In the genomic region with DNA sequence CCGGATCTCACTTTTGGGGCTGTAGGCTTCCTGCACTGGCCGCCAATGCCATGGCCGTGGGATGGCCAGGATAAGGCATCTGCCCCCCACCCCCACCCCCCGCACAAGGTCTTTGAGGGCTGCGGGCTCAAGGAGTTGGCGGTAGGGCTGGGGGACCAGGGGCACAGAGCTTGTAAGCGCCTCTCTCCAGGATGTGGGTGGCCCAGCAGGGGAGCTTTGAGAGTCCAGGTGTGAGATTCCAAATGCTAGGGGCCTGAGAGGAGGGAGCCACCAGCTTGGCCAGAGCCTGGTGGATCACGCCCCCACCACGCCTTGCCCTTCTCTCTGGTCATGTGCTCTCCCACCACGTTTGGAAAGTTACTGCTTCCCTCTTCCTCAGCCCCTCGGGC, we compare ENCODE assay signal across 15 cellular contexts. TPM values are rescaled to one million over a fixed set of nuclear protein-coding genes. Genes with fewer than 3 reads are reported as not detected.
DNase-seq lines count a peak whose midpoint lies in the region; ATAC-seq, FAIRE-seq and TF ChIP-seq lines count a peak whose summit lies in the region.
"Had no signal": no experiment of that assay in that cellular context is flagged by ENCODE, and none has a peak within 500 bp of the region (broad histone marks: within the 10 kb centered on the region; RNA-seq: fewer than 3 reads in every experiment).

No MANE protein-coding gene starts in this region.

- TF ChIP-seq RAD21 in liver (IDR thresholded peaks at IDR 0.05) (no peak), HepG2 (CRISPR knock-in tag; IDR thresholded peaks at IDR 0.05) (no peak)

- in situ Hi-C loops in HepG2 (cut with HindIII; ENCODE audit: extremely low pct_ligation_motif_present, low pct_unique_long_range_greater_than_20kb), result no loop called here

- peaks cover 61% of the 10 kb centered on the region for H3K4me1 Mint-ChIP-seq in osteocyte (ENCODE audit: unreplicated experiment)

- H2AFZ ChIP-seq in HepG2 (ENCODE audit: low read length), result no peak overlapping the region
- H2AFZ ChIP-seq: GM23338 had no signal

- H3K27ac Mint-ChIP-seq in osteocyte (ENCODE audit: unreplicated experiment), result peak overlapping the region; percentile 75
- H3K27ac Mint-ChIP-seq: activated CD4-positive, alpha-beta T cell treated with anti-CD3 and anti-CD28 coated beads, Interleukin-2, amount 10 ng/mL, durations not matched to agents 24 days and 14 days; GM23338 had no signal

- no peak for TF ChIP-seq POLR2A in HepG2 (IDR thresholded peaks at IDR 0.05; ENCODE audit: insufficient read depth in 1 of 2, low read depth in 2 of 2, low read length in 2 of 2)
- no peak for TF ChIP-seq POLR2A in esophagus muscularis mucosa (IDR thresholded peaks at IDR 0.05; ENCODE audit: low read depth)
- no peak for TF ChIP-seq POLR2A in vagina (IDR thresholded peaks at IDR 0.05)

- WGBS in liver, result 61% methylated on average over 11 of the region's 11 CpGs
- WGBS in HepG2 (ENCODE audit: low lambda C conversion rate), result 18% methylated on average over 9 of the region's 11 CpGs
- 53% methylated on average over 6 of the region's 11 CpGs for WGBS in esophagus muscularis mucosa

- H3K4me3 ChIP-seq in liver (ENCODE audit: low read depth in 1 of 3, low read length in 3 of 3), result no peak overlapping the region
- H3K4me3 ChIP-seq in HepG2 (replicated peaks in 1 of 3; ENCODE audit: insufficient read depth in 1 of 3, low read depth in 2 of 3, low read length in 3 of 3), result no peak overlapping the region
- no peak overlapping the region for H3K4me3 ChIP-seq in esophagus muscularis mucosa
- H3K4me3 ChIP-seq in vagina, result peak overlapping the region in 1 of 2 donors; percentile 40
- H3K4me3 ChIP-seq: GM23338 had no signal

- H3K27me3 ChIP-seq in liver (ENCODE audit: control insufficient read depth in 4 of 4, insufficient read depth in 4 of 4, low read length in 3 of 4), result no peaks in the 10 kb centered on the region
- peaks cover 11 to 71% of the 10 kb centered on the region in 2 experiments; a peak in 4 of 5 replicates for H3K27me3 ChIP-seq in HepG2 (ENCODE audit: control insufficient read depth in 1 of 2, insufficient read depth in 2 of 2, low read length in 2 of 2)
- no peaks in the 10 kb centered on the region for H3K27me3 ChIP-seq in esophagus muscularis mucosa
- no peaks in the 10 kb centered on the region for H3K27me3 ChIP-seq in vagina

- CTCF ChIA-PET in HepG2 (lab: Yijun Ruan, JAX; ENCODE audit: low intra/inter-chr PET ratio, low total read pairs), result no interaction called here

- no TSS peak for BruUV-seq in HepG2 (replicated peaks; lab: Mats Ljungman, UMichigan)

- TF ChIP-seq EP300 in HepG2 (IDR thresholded peaks at IDR 0.05; ENCODE audit: low read depth in 2 of 2, low read length in 2 of 2) (no peak), HepG2 (CRISPR knock-in tag; IDR thresholded peaks at IDR 0.05; ENCODE audit: borderline replicate concordance) (no peak), esophagus muscularis mucosa (IDR thresholded peaks at IDR 0.05) (no peak)

- DNase-seq in HepG2 (ENCODE audit: low spot score) (no peak), esophagus muscularis mucosa (ENCODE audit: extremely low spot score) (no peak), osteocyte (ENCODE audit: extremely low spot score, unreplicated experiment) (no peak), vagina (ENCODE audit: extremely low spot score in 2 of 2) (no peak), KG1 (lab: John Stamatoyannopoulos, UW) (no peak)
- DNase-seq: activated naive CD4-positive, alpha-beta T cell treated with anti-CD3 and anti-CD28 coated beads, Interleukin-2, amount 50 U/mL, for 16 hours; effector CD8-positive, alpha-beta T cell; GDM1; NCI-H446 had no signal

- H3K27ac ChIP-seq in liver (ENCODE audit: low read depth in 1 of 2, low read length in 2 of 2) (peak overlapping the region; percentile 91 to 93), HepG2 (ENCODE audit: extremely low read length, insufficient read depth, low read length) (no peak overlapping the region), esophagus muscularis mucosa (replicated peaks in 1 of 4) (peak overlapping the region; percentile 98 to 100 (median 100)), vagina (peak overlapping the region; percentile 98)
- H3K27ac ChIP-seq: KMS-11 had no signal

- no peaks in the 10 kb centered on the region for H3K9me3 Mint-ChIP-seq in osteocyte (ENCODE audit: unreplicated experiment)
- H3K9me3 Mint-ChIP-seq: activated CD4-positive, alpha-beta T cell treated with anti-CD3 and anti-CD28 coated beads, Interleukin-2, amount 10 ng/mL, durations not matched to agents 24 days and 14 days; GM23338 had no signal

- intact Hi-C loops in HepG2 (cut with micrococcal nuclease; ENCODE audit: unreplicated experiment), result no loop called here
- intact Hi-C loops in esophagus muscularis mucosa (cut with DNase I), result no loop called here
- intact Hi-C loops in vagina (cut with DNase I), result no loop called here

- TF ChIP-seq CTCF in liver (IDR thresholded peaks at IDR 0.05; ENCODE audit: low read depth, low read length, missing input control), result no peak
- no peak for TF ChIP-seq CTCF in HepG2 (CRISPR knock-in tag; IDR thresholded peaks at IDR 0.05)
- no peak for TF ChIP-seq CTCF in esophagus muscularis mucosa (IDR thresholded peaks at IDR 0.05)
- TF ChIP-seq CTCF in osteocyte (IDR thresholded peaks at IDR 0.05), result no peak
- TF ChIP-seq CTCF in vagina (IDR thresholded peaks at IDR 0.05), result no peak

- H3K4me1 ChIP-seq in liver (ENCODE audit: control insufficient read depth in 4 of 4, insufficient read depth in 4 of 4, low read length in 3 of 4), result peaks cover 56 to 79% (median 70%) of the 10 kb centered on the region in 4 donors
- H3K4me1 ChIP-seq in HepG2 (ENCODE audit: insufficient read depth, low read length), result no peaks in the 10 kb centered on the region
- H3K4me1 ChIP-seq in esophagus muscularis mucosa, result peaks cover 85 to 90% (median 87%) of the 10 kb centered on the region in 4 donors
- H3K4me1 ChIP-seq in vagina, result peaks cover 88% of the 10 kb centered on the region

- no peaks in the 10 kb centered on the region for H3K9me3 ChIP-seq in liver (ENCODE audit: control insufficient read depth in 4 of 4, low read length in 3 of 4)
- no peaks in the 10 kb centered on the region for H3K9me3 ChIP-seq in HepG2 (ENCODE audit: low read length)
- no peaks in the 10 kb centered on the region for H3K9me3 ChIP-seq in esophagus muscularis mucosa
- H3K9me3 ChIP-seq in vagina, result no peaks in the 10 kb centered on the region

- H3K4me3 Mint-ChIP-seq in osteocyte (ENCODE audit: unreplicated experiment), result no peak overlapping the region
- H3K4me3 Mint-ChIP-seq: activated CD4-positive, alpha-beta T cell treated with anti-CD3 and anti-CD28 coated beads, Interleukin-2, amount 10 ng/mL, durations not matched to agents 24 days and 14 days; GM23338 had no signal

- no peaks in the 10 kb centered on the region for H3K27me3 Mint-ChIP-seq in osteocyte (ENCODE audit: unreplicated experiment)
- H3K27me3 Mint-ChIP-seq: activated CD4-positive, alpha-beta T cell treated with anti-CD3 and anti-CD28 coated beads, Interleukin-2, amount 10 ng/mL, durations not matched to agents 24 days and 14 days had no signal

- H4K20me1 ChIP-seq in HepG2 (ENCODE audit: insufficient read depth, low read length), result no peaks in the 10 kb centered on the region

- H3K79me2 ChIP-seq in HepG2 (ENCODE audit: insufficient read depth, low read length), result no peaks in the 10 kb centered on the region

- peaks cover 0 to 3% (median 0%) of the 10 kb centered on the region in 4 donors for H3K36me3 ChIP-seq in liver (ENCODE audit: control insufficient read depth in 4 of 4, insufficient read depth in 3 of 4, low read depth in 1 of 4, low read length in 3 of 4)
- H3K36me3 ChIP-seq in HepG2 (replicated peaks in 1 of 2; ENCODE audit: control insufficient read depth in 1 of 2, insufficient read depth in 2 of 2, low read length in 2 of 2), result no peaks in the 10 kb centered on the region
- H3K36me3 ChIP-seq in esophagus muscularis mucosa, result peaks cover 0 to 13% (median 5%) of the 10 kb centered on the region in 4 donors
- peaks cover 0 to 7% of the 10 kb centered on the region in 2 donors for H3K36me3 ChIP-seq in vagina

- POLR2A ChIA-PET in HepG2 (lab: Yijun Ruan, JAX), result no interaction called here

- H3K4me2 ChIP-seq in HepG2 (ENCODE audit: low read depth, low read length), result no peak overlapping the region
- H3K4me2 ChIP-seq: GM23338, KMS-11 had no signal

- peak overlapping the region; percentile 17 to 44 for H3K9ac ChIP-seq in liver (ENCODE audit: low read depth in 1 of 2, low read length in 2 of 2)
- H3K9ac ChIP-seq in HepG2 (ENCODE audit: insufficient read depth, low read depth, low read length), result no peak overlapping the region
- H3K9ac ChIP-seq: KMS-11 had no signal

- FAIRE-seq in HepG2 (lab: Jason Lieb, UNC), result no peak

- ATAC-seq in HepG2 (no peak), HG02623 (IDR thresholded peaks at IDR 0.05; ENCODE audit: unreplicated experiment) (no peak), GM21529 (IDR thresholded peaks at IDR 0.05; ENCODE audit: unreplicated experiment) (no peak)

- peaks cover 2% of the 10 kb centered on the region for H3K36me3 Mint-ChIP-seq in osteocyte (ENCODE audit: unreplicated experiment)

RNA-seq across cellular contexts. Expression of gene CD81, which starts 5.0 kb away (rescaled TPM):
- total RNA-seq in liver (100 to 1,000 TPM in 1 of 2 donors, 10 to 100 TPM in 1; 76.9 to 190 TPM), HepG2 (2016; rRNA removed; fragmentation: Illumina TruSeq; extraction: Trizol) (not detected in 2 replicates), esophagus muscularis mucosa (100 to 1,000 TPM; 498 to 652 (median 582) TPM), osteocyte (652 and 682 TPM in 2 replicates), vagina (526 TPM)
- polyA plus RNA-seq in liver (100 to 1,000 TPM; 139 to 712 TPM), HepG2 (2011; rRNA removed) (not detected in 2 replicates)
- not detected in 2 replicates for total RNA-seq in HepG2 (2016; cell fraction: cytosol; rRNA removed; fragmentation: Illumina TruSeq; extraction: Trizol; ENCODE audit: low read depth)
- total RNA-seq in HepG2 (2016; cell fraction: insoluble cytoplasmic fraction; rRNA removed; fragmentation: Illumina TruSeq; extraction: Trizol), result not detected in 2 replicates
- total RNA-seq in HepG2 (2016; cell fraction: membrane; rRNA removed; fragmentation: Illumina TruSeq; extraction: Trizol), result not detected in 2 replicates
- total RNA-seq in HepG2 (2016; cell fraction: nucleus; rRNA removed; fragmentation: Illumina TruSeq; extraction: Trizol), result not detected in 2 replicates
- polyA plus RNA-seq in HepG2 (2011; cell fraction: cytosol; rRNA removed), result 0.05 TPM in 2 replicates
- 0.26 TPM in 1 of 2 replicates, not detected in the other for polyA plus RNA-seq in HepG2 (2011; cell fraction: nucleus; rRNA removed)
- polyA plus RNA-seq in HepG2 (2012), result not detected in 2 replicates
- not detected in 2 replicates for polyA plus RNA-seq in HepG2 (2016; cell fraction: cytosol; fragmentation: Illumina TruSeq; extraction: Trizol; ENCODE audit: low read depth)
- not detected in 2 replicates for polyA plus RNA-seq in HepG2 (2016; cell fraction: insoluble cytoplasmic fraction; fragmentation: Illumina TruSeq; extraction: Trizol; ENCODE audit: low read depth)
- polyA plus RNA-seq in HepG2 (2016; cell fraction: membrane; fragmentation: Illumina TruSeq; extraction: Trizol; ENCODE audit: low read depth), result not detected in 2 replicates
- not detected in 2 replicates for polyA plus RNA-seq in HepG2 (2016; cell fraction: nucleus; fragmentation: Illumina TruSeq; extraction: Trizol; ENCODE audit: insufficient read depth, low read depth)
- polyA minus RNA-seq in HepG2 (2011; rRNA and poly(A)+ RNA removed; ENCODE audit: low replicate concordance), result 0.72 and 103 TPM in 2 replicates
- polyA minus RNA-seq in HepG2 (2011; cell fraction: cytosol; rRNA and poly(A)+ RNA removed), result 0.70 TPM in 1 of 2 replicates, not detected in the other
- polyA minus RNA-seq in HepG2 (2011; cell fraction: nucleus; rRNA and poly(A)+ RNA removed), result 0.52 TPM in 1 of 2 replicates, not detected in the other

RNA-seq across cellular contexts. Expression of gene TSSC4, which starts 18.4 kb away (rescaled TPM):
- total RNA-seq in liver (10 to 100 TPM; 16.6 to 18.5 TPM), HepG2 (2016; rRNA removed; fragmentation: Illumina TruSeq; extraction: Trizol) (51.5 and 58.6 TPM in 2 replicates), esophagus muscularis mucosa (10 to 100 TPM; 46.9 to 76.9 (median 70.6) TPM), osteocyte (50.6 and 54.5 TPM in 2 replicates), vagina (37.6 TPM)
- polyA plus RNA-seq in liver (10 to 100 TPM; 15.8 to 19.1 TPM), HepG2 (2011; rRNA removed) (16.2 and 20.5 TPM in 2 replicates)
- total RNA-seq in HepG2 (2016; cell fraction: cytosol; rRNA removed; fragmentation: Illumina TruSeq; extraction: Trizol; ENCODE audit: low read depth), result 48.9 and 55.7 TPM in 2 replicates
- total RNA-seq in HepG2 (2016; cell fraction: insoluble cytoplasmic fraction; rRNA removed; fragmentation: Illumina TruSeq; extraction: Trizol), result 51.6 and 61.0 TPM in 2 replicates
- 52.4 and 71.0 TPM in 2 replicates for total RNA-seq in HepG2 (2016; cell fraction: membrane; rRNA removed; fragmentation: Illumina TruSeq; extraction: Trizol)
- 29.5 and 34.5 TPM in 2 replicates for total RNA-seq in HepG2 (2016; cell fraction: nucleus; rRNA removed; fragmentation: Illumina TruSeq; extraction: Trizol)
- 13.8 and 24.4 TPM in 2 replicates for polyA plus RNA-seq in HepG2 (2011; cell fraction: cytosol; rRNA removed)
- polyA plus RNA-seq in HepG2 (2011; cell fraction: nucleus; rRNA removed), result 33.5 and 35.1 TPM in 2 replicates
- 17.3 and 21.8 TPM in 2 replicates for polyA plus RNA-seq in HepG2 (2012)
- polyA plus RNA-seq in HepG2 (2016; cell fraction: cytosol; fragmentation: Illumina TruSeq; extraction: Trizol; ENCODE audit: low read depth), result 29.9 and 32.8 TPM in 2 replicates
- 34.6 and 35.0 TPM in 2 replicates for polyA plus RNA-seq in HepG2 (2016; cell fraction: insoluble cytoplasmic fraction; fragmentation: Illumina TruSeq; extraction: Trizol; ENCODE audit: low read depth)
- 34.0 and 36.0 TPM in 2 replicates for polyA plus RNA-seq in HepG2 (2016; cell fraction: membrane; fragmentation: Illumina TruSeq; extraction: Trizol; ENCODE audit: low read depth)
- polyA plus RNA-seq in HepG2 (2016; cell fraction: nucleus; fragmentation: Illumina TruSeq; extraction: Trizol; ENCODE audit: insufficient read depth, low read depth), result 42.1 and 44.0 TPM in 2 replicates
- 19.1 and 32.1 TPM in 2 replicates for polyA minus RNA-seq in HepG2 (2011; rRNA and poly(A)+ RNA removed; ENCODE audit: low replicate concordance)
- polyA minus RNA-seq in HepG2 (2011; cell fraction: cytosol; rRNA and poly(A)+ RNA removed), result 12.8 and 15.7 TPM in 2 replicates
- 26.6 and 27.8 TPM in 2 replicates for polyA minus RNA-seq in HepG2 (2011; cell fraction: nucleus; rRNA and poly(A)+ RNA removed)

Comparison
In these comparisons a context has a peak if more than half of its experiments do, and no peak if none do; other contexts are left out.
1. RNA of gene CD81, which starts 5.0 kb away (total RNA-seq): 652 to 682 TPM in osteocyte, 498 to 652 TPM in esophagus muscularis mucosa, 526 TPM in vagina (single experiment) and 76.9 to 190 TPM in liver; not detected in HepG2; every median in the first group is over 10 times any median in the second.